8 cellular contexts compared by ENCODE assay signal in the genomic region with DNA sequence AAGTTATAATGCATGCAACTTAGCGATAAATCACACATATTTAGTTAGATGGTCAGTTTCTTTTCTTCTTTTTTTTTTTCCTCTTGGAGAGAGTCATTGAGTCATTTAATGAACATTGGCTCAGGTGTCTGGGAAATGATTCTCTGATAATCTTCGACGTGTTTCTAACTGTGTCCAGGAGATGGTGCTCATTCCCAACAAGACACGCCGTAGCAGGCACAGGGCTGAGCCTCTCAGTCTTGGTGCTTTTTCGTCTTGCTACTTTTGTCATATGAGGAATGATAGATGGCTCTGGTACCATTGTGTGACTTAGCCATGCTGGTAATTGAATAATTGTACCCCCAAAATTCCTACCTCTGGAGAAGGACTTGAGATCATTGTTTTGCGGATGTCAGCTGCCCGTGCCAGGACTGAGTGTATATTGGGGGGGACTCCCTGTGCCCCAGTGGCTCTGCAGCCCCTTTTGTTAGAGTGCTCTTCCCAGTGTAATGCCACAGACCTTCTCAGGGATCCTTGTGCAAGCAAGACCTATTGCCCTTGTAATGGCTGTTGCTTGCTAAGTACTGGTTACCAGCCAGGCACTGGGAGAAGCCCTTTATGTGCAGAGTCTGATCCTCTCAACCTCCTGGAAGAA.
A peak's percentile ranks its signal among the peaks of the same experiment; 100 is the strongest.
DNase-seq lines count a peak whose midpoint lies in the region; ATAC-seq, FAIRE-seq and TF ChIP-seq lines count a peak whose summit lies in the region.

No MANE protein-coding gene starts in this region.

- no peaks in the 10 kb centered on the region for H3K4me1 ChIP-seq in Karpas-422 (ENCODE audit: low read length)
- no peaks in the 10 kb centered on the region for H3K4me1 ChIP-seq in mucosa of descending colon (ENCODE audit: low read depth)

- H3K9me3 ChIP-seq in Karpas-422 (ENCODE audit: low read length) = no peaks in the 10 kb centered on the region
- no peaks in the 10 kb centered on the region for H3K9me3 ChIP-seq in mucosa of descending colon

- H3K27ac Mint-ChIP-seq in activated CD4-positive, alpha-beta memory T cell treated with anti-CD3 and anti-CD28 coated beads for 36 hours = no peak overlapping the region
- H3K27ac Mint-ChIP-seq in activated CD4-positive, alpha-beta memory T cell treated with anti-CD3 and anti-CD28 coated beads, Interleukin-2, amount 10 ng/mL, durations not matched to agents 7 days and 5 days = no peak overlapping the region

- H3K27ac ChIP-seq in Karpas-422 (ENCODE audit: low read length) = no peak overlapping the region

- CTCF ChIA-PET in activated CD4-positive, alpha-beta memory T cell treated with anti-CD3 and anti-CD28 coated beads for 36 hours (lab: Charles Lee) = interaction anchor here (0.7 kb wide), 1 partner anchor 69 kb away, joined by 3 read pairs; no protein-coding TSS in a partner anchor
- CTCF ChIA-PET in activated CD4-positive, alpha-beta memory T cell treated with anti-CD3 and anti-CD28 coated beads, Interleukin-2, amount 10 ng/mL, durations not matched to agents 7 days and 5 days (lab: Charles Lee) = interaction anchor here (1.0 kb wide), 1 partner anchor 536 kb away, joined by 3 read pairs; no protein-coding TSS in a partner anchor

- no peak overlapping the region for H3K4me3 ChIP-seq in Karpas-422 (ENCODE audit: low read length)
- H3K4me3 ChIP-seq in mucosa of descending colon = no peak overlapping the region

- H3K27me3 ChIP-seq in Karpas-422 (ENCODE audit: low read length) = no peaks in the 10 kb centered on the region

- no peak overlapping the region for H3K4me2 ChIP-seq in Karpas-422 (ENCODE audit: low read depth, low read length, poor library complexity, severe bottlenecking)

- H3K4me1 Mint-ChIP-seq in activated CD4-positive, alpha-beta memory T cell treated with anti-CD3 and anti-CD28 coated beads for 36 hours (ENCODE audit: low read depth) = no peaks in the 10 kb centered on the region
- no peaks in the 10 kb centered on the region for H3K4me1 Mint-ChIP-seq in activated CD4-positive, alpha-beta memory T cell treated with anti-CD3 and anti-CD28 coated beads, Interleukin-2, amount 10 ng/mL, durations not matched to agents 7 days and 5 days

- DNase-seq in activated CD4-positive, alpha-beta memory T cell treated with anti-CD3 and anti-CD28 coated beads for 36 hours = peak; percentile 16
- no peak for DNase-seq in activated CD4-positive, alpha-beta memory T cell treated with anti-CD3 and anti-CD28 coated beads, Interleukin-2, amount 10 ng/mL, durations not matched to agents 7 days and 5 days
- DNase-seq in Karpas-422 (peak; percentile 80), RCC 7860 (ENCODE audit: low spot score) (peak; percentile 42), erythroblast (lab: John Stamatoyannopoulos, UW) (peak; percentile 41 to 59), mucosa of descending colon (peak in 1 of 3 donors; percentile 25)
- no peak for DNase-seq in effector CD4-positive, alpha-beta T cell

- POLR2A ChIA-PET in activated CD4-positive, alpha-beta memory T cell treated with anti-CD3 and anti-CD28 coated beads for 36 hours (lab: Charles Lee) = no interaction called here
- POLR2A ChIA-PET in activated CD4-positive, alpha-beta memory T cell treated with anti-CD3 and anti-CD28 coated beads, Interleukin-2, amount 10 ng/mL, durations not matched to agents 7 days and 5 days (lab: Charles Lee) = no interaction called here

- H3K9me3 Mint-ChIP-seq in activated CD4-positive, alpha-beta memory T cell treated with anti-CD3 and anti-CD28 coated beads for 36 hours = no peaks in the 10 kb centered on the region
- no peaks in the 10 kb centered on the region for H3K9me3 Mint-ChIP-seq in activated CD4-positive, alpha-beta memory T cell treated with anti-CD3 and anti-CD28 coated beads, Interleukin-2, amount 10 ng/mL, durations not matched to agents 7 days and 5 days

- H3K36me3 Mint-ChIP-seq in activated CD4-positive, alpha-beta memory T cell treated with anti-CD3 and anti-CD28 coated beads for 36 hours = no peaks in the 10 kb centered on the region
- H3K36me3 Mint-ChIP-seq in activated CD4-positive, alpha-beta memory T cell treated with anti-CD3 and anti-CD28 coated beads, Interleukin-2, amount 10 ng/mL, durations not matched to agents 7 days and 5 days (ENCODE audit: low read depth) = no peaks in the 10 kb centered on the region

- intact Hi-C loops in activated CD4-positive, alpha-beta memory T cell treated with anti-CD3 and anti-CD28 coated beads for 36 hours (cut with micrococcal nuclease) = loop anchor here (2.0 kb wide), 1 partner anchor 536 kb away; no protein-coding TSS in a partner anchor
- intact Hi-C loops in mucosa of descending colon (cut with DNase I, micrococcal nuclease) = no loop called here

- no peak for TF ChIP-seq POLR2A in erythroblast (IDR thresholded peaks at IDR 0.05; ENCODE audit: low read length)

- H3K9ac ChIP-seq in Karpas-422 (ENCODE audit: low read length) = no peak overlapping the region

- H3K36me3 ChIP-seq in Karpas-422 (ENCODE audit: insufficient read depth, low read length) (no peaks in the 10 kb centered on the region), mucosa of descending colon (ENCODE audit: low read depth) (no peaks in the 10 kb centered on the region)

- H3K9me2 ChIP-seq in Karpas-422 (replicated peaks; ENCODE audit: insufficient read depth, low read length) = no peaks in the 10 kb centered on the region

- ATAC-seq in GM21786 (IDR thresholded peaks at IDR 0.05; ENCODE audit: unreplicated experiment) (peak; percentile 82), mucosa of descending colon (peak; percentile 49)

- H2AFZ ChIP-seq in Karpas-422 (ENCODE audit: low read length) = no peak overlapping the region

- H3K4me3 Mint-ChIP-seq in activated CD4-positive, alpha-beta memory T cell treated with anti-CD3 and anti-CD28 coated beads for 36 hours = no peak overlapping the region
- no peak overlapping the region for H3K4me3 Mint-ChIP-seq in activated CD4-positive, alpha-beta memory T cell treated with anti-CD3 and anti-CD28 coated beads, Interleukin-2, amount 10 ng/mL, durations not matched to agents 7 days and 5 days

- no peaks in the 10 kb centered on the region for H3K79me2 ChIP-seq in Karpas-422 (ENCODE audit: low read length)

- TF ChIP-seq CTCF in mucosa of descending colon (IDR thresholded peaks at IDR 0.05) = no peak

- no peak for FAIRE-seq in RCC 7860 (lab: Jason Lieb, UNC)

- H4K20me1 ChIP-seq in Karpas-422 (ENCODE audit: insufficient read depth, low read depth, low read length) = no peaks in the 10 kb centered on the region

- peaks cover 13% of the 10 kb centered on the region for H3K27me3 Mint-ChIP-seq in activated CD4-positive, alpha-beta memory T cell treated with anti-CD3 and anti-CD28 coated beads for 36 hours
- H3K27me3 Mint-ChIP-seq in activated CD4-positive, alpha-beta memory T cell treated with anti-CD3 and anti-CD28 coated beads, Interleukin-2, amount 10 ng/mL, durations not matched to agents 7 days and 5 days = peaks cover 4% of the 10 kb centered on the region

Comparison
In these comparisons a context has a peak if more than half of its experiments do, and no peak if none do; other contexts are left out.
1. DNase-seq: peak in activated CD4-positive, alpha-beta memory T cell treated with anti-CD3 and anti-CD28 coated beads for 36 hours (single experiment), Karpas-422 (single experiment), RCC 7860 (single experiment) and erythroblast (2 of 2); none in activated CD4-positive, alpha-beta memory T cell treated with anti-CD3 and anti-CD28 coated beads, Interleukin-2, amount 10 ng/mL, durations not matched to agents 7 days and 5 days (single experiment) and effector CD4-positive, alpha-beta T cell (single experiment).